8 cellular contexts compared by ENCODE assay signal in genomic region chr1:47755368-47755990, GRCh38.
DNase-seq lines count a peak whose midpoint lies in the region; ATAC-seq, FAIRE-seq and TF ChIP-seq lines count a peak whose summit lies in the region.

No MANE protein-coding gene starts in this region.

- ATAC-seq in HG02885 (IDR thresholded peaks at IDR 0.05; ENCODE audit: poor library complexity, unreplicated experiment) (peak; percentile 66), pancreas (peak in 3 of 4 donors; percentile 14 to 61 (median 28))

- no peak overlapping the region for H3K27ac ChIP-seq in WERI-Rb-1
- no peak overlapping the region for H3K27ac ChIP-seq in pancreas

- TF ChIP-seq CTCF in GM13976 (IDR thresholded peaks at IDR 0.05; ENCODE audit: borderline replicate concordance, control extremely low read depth, extremely low read depth, insufficient read depth, missing control alignments), result peak; percentile 68
- peak; percentile 89 for TF ChIP-seq CTCF in WERI-Rb-1 (IDR thresholded peaks at IDR 0.05; ENCODE audit: low read depth, low read length)
- peak in 2 of 4 donors; percentile 28 to 44 for TF ChIP-seq CTCF in pancreas (IDR thresholded peaks at IDR 0.05)

- H3K4me3 ChIP-seq in WERI-Rb-1 (ENCODE audit: low read depth, low read length) (no peak overlapping the region), pancreas (no peak overlapping the region)

- WGBS in pancreas, 2 donors, result 74 to 78% methylated on average over 7 of the region's 7 CpGs

- in situ Hi-C loops in GM13976 (cut with MboI; ENCODE audit: low sequenced_read_pairs, unreplicated experiment), result no loop called here

- H3K4me1 ChIP-seq in pancreas, result no peaks in the 10 kb centered on the region

- DNase-seq in GM13976 (ENCODE audit: low spot score), result peak; percentile 72
- peak; percentile 59 for DNase-seq in WERI-Rb-1
- peak; percentile 30 for DNase-seq in dermis blood vessel endothelial cell
- DNase-seq in pancreas, result peak in 3 of 6 donors; percentile 42 to 79 (median 56)
- no peak for DNase-seq in RKO (ENCODE audit: low spot score)
- DNase-seq in superior temporal gyrus (ENCODE audit: extremely low spot score), result no peak
- no peak for DNase-seq in NCI-H524 treated with DMSO at 0.1 percent for 48 hours (lab: John Stamatoyannopoulos, UW)

- FAIRE-seq in pancreas (lab: Jason Lieb, UNC), result no peak

- intact Hi-C loops in pancreas (cut with DNase I), result no loop called here

- H3K36me3 ChIP-seq in WERI-Rb-1 (no peaks in the 10 kb centered on the region), pancreas (no peaks in the 10 kb centered on the region)

- no peaks in the 10 kb centered on the region for H3K9me3 ChIP-seq in WERI-Rb-1 (ENCODE audit: severe bottlenecking)
- no peaks in the 10 kb centered on the region for H3K9me3 ChIP-seq in pancreas

- no peaks in the 10 kb centered on the region for H3K27me3 ChIP-seq in WERI-Rb-1 (ENCODE audit: insufficient read depth, low read depth, severe bottlenecking)
- no peaks in the 10 kb centered on the region for H3K27me3 ChIP-seq in pancreas

Comparison
In these comparisons a context has a peak if more than half of its experiments do, and no peak if none do; other contexts are left out.
1. DNase-seq: peak in GM13976 (single experiment), WERI-Rb-1 (single experiment) and dermis blood vessel endothelial cell (single experiment); none in RKO (single experiment), superior temporal gyrus (single experiment) and NCI-H524 treated with DMSO at 0.1 percent for 48 hours (single experiment).